In the genomic region with DNA sequence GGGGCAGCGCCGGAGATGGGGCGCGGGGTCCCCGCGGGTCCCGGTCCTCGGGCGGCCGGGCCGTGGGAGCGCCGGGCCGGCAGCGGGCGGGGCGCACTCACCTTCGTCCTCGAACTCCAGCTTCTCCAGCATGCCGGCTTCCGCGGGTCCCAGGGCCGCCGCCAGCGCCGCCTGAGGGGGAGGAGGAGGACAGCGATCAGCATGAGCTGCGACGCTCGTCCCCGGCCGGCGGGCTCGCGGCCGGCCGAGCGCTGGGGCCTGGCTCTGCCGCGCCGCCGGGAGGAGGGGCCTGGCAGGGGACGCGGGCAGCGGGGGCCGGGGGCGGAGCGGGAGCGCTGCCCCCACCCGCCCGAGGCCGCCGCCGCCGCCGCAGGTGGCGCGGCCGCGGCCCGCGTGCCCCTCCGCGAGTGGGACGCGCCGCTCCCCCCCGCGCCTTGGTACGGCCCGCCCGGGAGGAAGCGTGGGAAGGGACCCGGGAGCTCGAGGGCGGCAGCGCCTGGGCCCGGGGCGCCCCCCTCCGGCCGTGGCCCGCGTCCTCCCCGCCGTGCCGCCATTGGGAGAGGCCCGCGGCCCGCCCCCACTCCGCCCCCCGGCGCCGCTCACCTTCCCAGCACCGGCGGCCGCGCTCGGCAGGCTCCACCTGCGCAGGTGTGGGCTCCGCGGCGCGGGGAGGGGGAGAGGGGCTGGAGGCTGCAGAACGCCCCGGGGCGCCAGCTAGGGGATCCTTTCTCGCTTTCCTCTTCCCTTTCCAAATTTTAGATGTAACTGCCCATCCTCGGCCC, we compare ENCODE assay signal across 1 cellular context.
TF ChIP-seq lines count a peak whose summit lies in the region.

No MANE protein-coding gene starts in this region.

TF ChIP-seq in K562, 482 proteins besides CTCF, POLR2A, EP300 and RAD21 (continued from another document and continues in another):
- TF ChIP-seq, protein P1, sequence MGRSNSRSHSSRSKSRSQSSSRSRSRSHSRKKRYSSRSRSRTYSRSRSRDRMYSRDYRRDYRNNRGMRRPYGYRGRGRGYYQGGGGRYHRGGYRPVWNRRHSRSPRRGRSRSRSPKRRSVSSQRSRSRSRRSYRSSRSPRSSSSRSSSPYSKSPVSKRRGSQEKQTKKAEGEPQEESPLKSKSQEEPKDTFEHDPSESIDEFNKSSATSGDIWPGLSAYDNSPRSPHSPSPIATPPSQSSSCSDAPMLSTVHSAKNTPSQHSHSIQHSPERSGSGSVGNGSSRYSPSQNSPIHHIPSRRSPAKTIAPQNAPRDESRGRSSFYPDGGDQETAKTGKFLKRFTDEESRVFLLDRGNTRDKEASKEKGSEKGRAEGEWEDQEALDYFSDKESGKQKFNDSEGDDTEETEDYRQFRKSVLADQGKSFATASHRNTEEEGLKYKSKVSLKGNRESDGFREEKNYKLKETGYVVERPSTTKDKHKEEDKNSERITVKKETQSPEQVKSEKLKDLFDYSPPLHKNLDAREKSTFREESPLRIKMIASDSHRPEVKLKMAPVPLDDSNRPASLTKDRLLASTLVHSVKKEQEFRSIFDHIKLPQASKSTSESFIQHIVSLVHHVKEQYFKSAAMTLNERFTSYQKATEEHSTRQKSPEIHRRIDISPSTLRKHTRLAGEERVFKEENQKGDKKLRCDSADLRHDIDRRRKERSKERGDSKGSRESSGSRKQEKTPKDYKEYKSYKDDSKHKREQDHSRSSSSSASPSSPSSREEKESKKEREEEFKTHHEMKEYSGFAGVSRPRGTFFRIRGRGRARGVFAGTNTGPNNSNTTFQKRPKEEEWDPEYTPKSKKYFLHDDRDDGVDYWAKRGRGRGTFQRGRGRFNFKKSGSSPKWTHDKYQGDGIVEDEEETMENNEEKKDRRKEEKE (IDR thresholded peaks at IDR 0.05; ENCODE audit: borderline replicate concordance in 1 of 2, control insufficient read depth in 1 of 2, low read depth in 2 of 2, low read length in 1 of 2): no peak
- TF ChIP-seq ARID1B (IDR thresholded peaks at IDR 0.05): no peak
- TF ChIP-seq, protein P2, sequence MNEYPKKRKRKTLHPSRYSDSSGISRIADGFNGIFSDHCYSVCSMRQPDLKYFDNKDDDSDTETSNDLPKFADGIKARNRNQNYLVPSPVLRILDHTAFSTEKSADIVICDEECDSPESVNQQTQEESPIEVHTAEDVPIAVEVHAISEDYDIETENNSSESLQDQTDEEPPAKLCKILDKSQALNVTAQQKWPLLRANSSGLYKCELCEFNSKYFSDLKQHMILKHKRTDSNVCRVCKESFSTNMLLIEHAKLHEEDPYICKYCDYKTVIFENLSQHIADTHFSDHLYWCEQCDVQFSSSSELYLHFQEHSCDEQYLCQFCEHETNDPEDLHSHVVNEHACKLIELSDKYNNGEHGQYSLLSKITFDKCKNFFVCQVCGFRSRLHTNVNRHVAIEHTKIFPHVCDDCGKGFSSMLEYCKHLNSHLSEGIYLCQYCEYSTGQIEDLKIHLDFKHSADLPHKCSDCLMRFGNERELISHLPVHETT (CRISPR knock-in tag; conservative IDR thresholded peaks at IDR 0.05 in 1 of 2, IDR thresholded peaks at IDR 0.05 in 1 of 2): peak in 1 of 2 experiments; percentile 63; a peak in 2 of 4 replicates
- TF ChIP-seq, protein P3, sequence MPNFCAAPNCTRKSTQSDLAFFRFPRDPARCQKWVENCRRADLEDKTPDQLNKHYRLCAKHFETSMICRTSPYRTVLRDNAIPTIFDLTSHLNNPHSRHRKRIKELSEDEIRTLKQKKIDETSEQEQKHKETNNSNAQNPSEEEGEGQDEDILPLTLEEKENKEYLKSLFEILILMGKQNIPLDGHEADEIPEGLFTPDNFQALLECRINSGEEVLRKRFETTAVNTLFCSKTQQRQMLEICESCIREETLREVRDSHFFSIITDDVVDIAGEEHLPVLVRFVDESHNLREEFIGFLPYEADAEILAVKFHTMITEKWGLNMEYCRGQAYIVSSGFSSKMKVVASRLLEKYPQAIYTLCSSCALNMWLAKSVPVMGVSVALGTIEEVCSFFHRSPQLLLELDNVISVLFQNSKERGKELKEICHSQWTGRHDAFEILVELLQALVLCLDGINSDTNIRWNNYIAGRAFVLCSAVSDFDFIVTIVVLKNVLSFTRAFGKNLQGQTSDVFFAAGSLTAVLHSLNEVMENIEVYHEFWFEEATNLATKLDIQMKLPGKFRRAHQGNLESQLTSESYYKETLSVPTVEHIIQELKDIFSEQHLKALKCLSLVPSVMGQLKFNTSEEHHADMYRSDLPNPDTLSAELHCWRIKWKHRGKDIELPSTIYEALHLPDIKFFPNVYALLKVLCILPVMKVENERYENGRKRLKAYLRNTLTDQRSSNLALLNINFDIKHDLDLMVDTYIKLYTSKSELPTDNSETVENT (CRISPR knock-in tag; IDR thresholded peaks at IDR 0.05): 0 out of 2 replicates have a peak, but pooled peaks have one; percentile 2
- TF ChIP-seq POLR2G (IDR thresholded peaks at IDR 0.05; ENCODE audit: low read depth, low read length): peak; percentile 76
- no peak for TF ChIP-seq CAMTA2 (CRISPR knock-in tag; conservative IDR thresholded peaks at IDR 0.05)
- no peak for TF ChIP-seq MCM5 (IDR thresholded peaks at IDR 0.05; ENCODE audit: low read depth)
- TF ChIP-seq ZNF766 (CRISPR knock-in tag; conservative IDR thresholded peaks at IDR 0.05): no peak
- TF ChIP-seq, protein P4, sequence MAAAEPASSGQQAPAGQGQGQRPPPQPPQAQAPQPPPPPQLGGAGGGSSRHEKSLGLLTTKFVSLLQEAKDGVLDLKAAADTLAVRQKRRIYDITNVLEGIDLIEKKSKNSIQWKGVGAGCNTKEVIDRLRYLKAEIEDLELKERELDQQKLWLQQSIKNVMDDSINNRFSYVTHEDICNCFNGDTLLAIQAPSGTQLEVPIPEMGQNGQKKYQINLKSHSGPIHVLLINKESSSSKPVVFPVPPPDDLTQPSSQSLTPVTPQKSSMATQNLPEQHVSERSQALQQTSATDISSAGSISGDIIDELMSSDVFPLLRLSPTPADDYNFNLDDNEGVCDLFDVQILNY (CRISPR knock-in tag; IDR thresholded peaks at IDR 0.05): no peak
- no peak for TF ChIP-seq SNIP1 (IDR thresholded peaks at IDR 0.05; ENCODE audit: low read depth)
- TF ChIP-seq GTF2F1 (IDR thresholded peaks at IDR 0.05; ENCODE audit: low read depth, low read length): 0 out of 2 replicates have a peak, but pooled peaks have one; percentile 63
- TF ChIP-seq ZNF253 (CRISPR knock-in tag; conservative IDR thresholded peaks at IDR 0.05): no peak
- TF ChIP-seq, protein P5, sequence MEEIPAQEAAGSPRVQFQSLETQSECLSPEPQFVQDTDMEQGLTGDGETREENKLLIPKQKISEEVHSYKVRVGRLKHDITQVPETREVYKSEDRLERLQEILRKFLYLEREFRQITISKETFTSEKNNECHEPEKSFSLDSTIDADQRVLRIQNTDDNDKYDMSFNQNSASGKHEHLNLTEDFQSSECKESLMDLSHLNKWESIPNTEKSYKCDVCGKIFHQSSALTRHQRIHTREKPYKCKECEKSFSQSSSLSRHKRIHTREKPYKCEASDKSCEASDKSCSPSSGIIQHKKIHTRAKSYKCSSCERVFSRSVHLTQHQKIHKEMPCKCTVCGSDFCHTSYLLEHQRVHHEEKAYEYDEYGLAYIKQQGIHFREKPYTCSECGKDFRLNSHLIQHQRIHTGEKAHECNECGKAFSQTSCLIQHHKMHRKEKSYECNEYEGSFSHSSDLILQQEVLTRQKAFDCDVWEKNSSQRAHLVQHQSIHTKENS (CRISPR knock-in tag; IDR thresholded peaks at IDR 0.05): no peak
- TF ChIP-seq, protein P6, sequence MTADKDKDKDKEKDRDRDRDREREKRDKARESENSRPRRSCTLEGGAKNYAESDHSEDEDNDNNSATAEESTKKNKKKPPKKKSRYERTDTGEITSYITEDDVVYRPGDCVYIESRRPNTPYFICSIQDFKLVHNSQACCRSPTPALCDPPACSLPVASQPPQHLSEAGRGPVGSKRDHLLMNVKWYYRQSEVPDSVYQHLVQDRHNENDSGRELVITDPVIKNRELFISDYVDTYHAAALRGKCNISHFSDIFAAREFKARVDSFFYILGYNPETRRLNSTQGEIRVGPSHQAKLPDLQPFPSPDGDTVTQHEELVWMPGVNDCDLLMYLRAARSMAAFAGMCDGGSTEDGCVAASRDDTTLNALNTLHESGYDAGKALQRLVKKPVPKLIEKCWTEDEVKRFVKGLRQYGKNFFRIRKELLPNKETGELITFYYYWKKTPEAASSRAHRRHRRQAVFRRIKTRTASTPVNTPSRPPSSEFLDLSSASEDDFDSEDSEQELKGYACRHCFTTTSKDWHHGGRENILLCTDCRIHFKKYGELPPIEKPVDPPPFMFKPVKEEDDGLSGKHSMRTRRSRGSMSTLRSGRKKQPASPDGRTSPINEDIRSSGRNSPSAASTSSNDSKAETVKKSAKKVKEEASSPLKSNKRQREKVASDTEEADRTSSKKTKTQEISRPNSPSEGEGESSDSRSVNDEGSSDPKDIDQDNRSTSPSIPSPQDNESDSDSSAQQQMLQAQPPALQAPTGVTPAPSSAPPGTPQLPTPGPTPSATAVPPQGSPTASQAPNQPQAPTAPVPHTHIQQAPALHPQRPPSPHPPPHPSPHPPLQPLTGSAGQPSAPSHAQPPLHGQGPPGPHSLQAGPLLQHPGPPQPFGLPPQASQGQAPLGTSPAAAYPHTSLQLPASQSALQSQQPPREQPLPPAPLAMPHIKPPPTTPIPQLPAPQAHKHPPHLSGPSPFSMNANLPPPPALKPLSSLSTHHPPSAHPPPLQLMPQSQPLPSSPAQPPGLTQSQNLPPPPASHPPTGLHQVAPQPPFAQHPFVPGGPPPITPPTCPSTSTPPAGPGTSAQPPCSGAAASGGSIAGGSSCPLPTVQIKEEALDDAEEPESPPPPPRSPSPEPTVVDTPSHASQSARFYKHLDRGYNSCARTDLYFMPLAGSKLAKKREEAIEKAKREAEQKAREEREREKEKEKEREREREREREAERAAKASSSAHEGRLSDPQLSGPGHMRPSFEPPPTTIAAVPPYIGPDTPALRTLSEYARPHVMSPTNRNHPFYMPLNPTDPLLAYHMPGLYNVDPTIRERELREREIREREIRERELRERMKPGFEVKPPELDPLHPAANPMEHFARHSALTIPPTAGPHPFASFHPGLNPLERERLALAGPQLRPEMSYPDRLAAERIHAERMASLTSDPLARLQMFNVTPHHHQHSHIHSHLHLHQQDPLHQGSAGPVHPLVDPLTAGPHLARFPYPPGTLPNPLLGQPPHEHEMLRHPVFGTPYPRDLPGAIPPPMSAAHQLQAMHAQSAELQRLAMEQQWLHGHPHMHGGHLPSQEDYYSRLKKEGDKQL (CRISPR knock-in tag; IDR thresholded peaks at IDR 0.05; ENCODE audit: borderline replicate concordance): no peak
- TF ChIP-seq, protein P7, sequence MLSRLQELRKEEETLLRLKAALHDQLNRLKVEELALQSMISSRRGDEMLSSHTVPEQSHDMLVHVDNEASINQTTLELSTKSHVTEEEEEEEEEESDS (CRISPR knock-in tag; IDR thresholded peaks at IDR 0.05): no peak
- no peak for TF ChIP-seq HLTF (IDR thresholded peaks at IDR 0.05)
- TF ChIP-seq, protein P8, sequence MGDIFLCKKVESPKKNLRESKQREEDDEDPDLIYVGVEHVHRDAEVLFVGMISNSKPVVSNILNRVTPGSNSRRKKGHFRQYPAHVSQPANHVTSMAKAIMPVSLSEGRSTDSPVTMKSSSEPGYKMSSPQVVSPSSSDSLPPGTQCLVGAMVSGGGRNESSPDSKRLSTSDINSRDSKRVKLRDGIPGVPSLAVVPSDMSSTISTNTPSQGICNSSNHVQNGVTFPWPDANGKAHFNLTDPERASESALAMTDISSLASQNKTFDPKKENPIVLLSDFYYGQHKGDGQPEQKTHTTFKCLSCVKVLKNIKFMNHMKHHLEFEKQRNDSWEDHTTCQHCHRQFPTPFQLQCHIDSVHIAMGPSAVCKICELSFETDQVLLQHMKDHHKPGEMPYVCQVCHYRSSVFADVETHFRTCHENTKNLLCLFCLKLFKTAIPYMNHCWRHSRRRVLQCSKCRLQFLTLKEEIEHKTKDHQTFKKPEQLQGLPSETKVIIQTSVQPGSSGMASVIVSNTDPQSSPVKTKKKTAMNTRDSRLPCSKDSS (IDR thresholded peaks at IDR 0.05; ENCODE audit: low read depth, partially characterized antibody): no peak
- no peak for TF ChIP-seq POLR3G (IDR thresholded peaks at IDR 0.05; ENCODE audit: extremely low read depth, insufficient read length, insufficient replicate concordance)
- no peak for TF ChIP-seq BACH1 (tag; IDR thresholded peaks at IDR 0.05)
- TF ChIP-seq NONO (IDR thresholded peaks at IDR 0.05; ENCODE audit: low read depth in 2 of 2, low read length in 1 of 2): peak in 1 of 2 experiments; percentile 97; a peak in 2 of 4 replicates
- peak; percentile 39; the same call in 1 of the 2 replicates for TF ChIP-seq ZNF263 (CRISPR knock-in tag; IDR thresholded peaks at IDR 0.05; ENCODE audit: borderline replicate concordance)
- no peak for TF ChIP-seq TGIF2 (CRISPR knock-in tag; IDR thresholded peaks at IDR 0.05)
- no peak for TF ChIP-seq FOS (IDR thresholded peaks at IDR 0.05; ENCODE audit: extremely low read depth, insufficient read length)
- TF ChIP-seq, protein P9, sequence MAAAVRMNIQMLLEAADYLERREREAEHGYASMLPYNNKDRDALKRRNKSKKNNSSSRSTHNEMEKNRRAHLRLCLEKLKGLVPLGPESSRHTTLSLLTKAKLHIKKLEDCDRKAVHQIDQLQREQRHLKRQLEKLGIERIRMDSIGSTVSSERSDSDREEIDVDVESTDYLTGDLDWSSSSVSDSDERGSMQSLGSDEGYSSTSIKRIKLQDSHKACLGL (CRISPR knock-in tag; IDR thresholded peaks at IDR 0.05; ENCODE audit: borderline replicate concordance, poor library complexity, severe bottlenecking): no peak
- no peak for TF ChIP-seq CREB1 (IDR thresholded peaks at IDR 0.05)
- no peak for TF ChIP-seq CREB1 (CRISPR knock-in tag; IDR thresholded peaks at IDR 0.05)
- peak; percentile 64 for TF ChIP-seq GABPA (tag; conservative IDR thresholded peaks at IDR 0.05; ENCODE audit: low read depth)
- no peak for TF ChIP-seq ZFPM2 (CRISPR knock-in tag; IDR thresholded peaks at IDR 0.05)
- TF ChIP-seq ASH1L (IDR thresholded peaks at IDR 0.05; ENCODE audit: borderline replicate concordance, low read depth, partially characterized antibody): no peak
- peak; percentile 52; the same call in 1 of the 2 replicates for TF ChIP-seq SMAD4 (CRISPR knock-in tag; conservative IDR thresholded peaks at IDR 0.05)
- no peak for TF ChIP-seq E2F3 (CRISPR knock-in tag; IDR thresholded peaks at IDR 0.05)
- peak; percentile 50 for TF ChIP-seq HCFC1 (IDR thresholded peaks at IDR 0.05; ENCODE audit: low read depth, low read length)
- peak; percentile 50; the same call in 1 of the 2 replicates for TF ChIP-seq PHF8 (IDR thresholded peaks at IDR 0.05; ENCODE audit: borderline replicate concordance, low read length)
- no peak for TF ChIP-seq ZSCAN32 (CRISPR knock-in tag; IDR thresholded peaks at IDR 0.05)
- no peak for TF ChIP-seq PML (IDR thresholded peaks at IDR 0.05; ENCODE audit: low read length)
- TF ChIP-seq, protein P10, sequence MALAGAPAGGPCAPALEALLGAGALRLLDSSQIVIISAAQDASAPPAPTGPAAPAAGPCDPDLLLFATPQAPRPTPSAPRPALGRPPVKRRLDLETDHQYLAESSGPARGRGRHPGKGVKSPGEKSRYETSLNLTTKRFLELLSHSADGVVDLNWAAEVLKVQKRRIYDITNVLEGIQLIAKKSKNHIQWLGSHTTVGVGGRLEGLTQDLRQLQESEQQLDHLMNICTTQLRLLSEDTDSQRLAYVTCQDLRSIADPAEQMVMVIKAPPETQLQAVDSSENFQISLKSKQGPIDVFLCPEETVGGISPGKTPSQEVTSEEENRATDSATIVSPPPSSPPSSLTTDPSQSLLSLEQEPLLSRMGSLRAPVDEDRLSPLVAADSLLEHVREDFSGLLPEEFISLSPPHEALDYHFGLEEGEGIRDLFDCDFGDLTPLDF (CRISPR knock-in tag; IDR thresholded peaks at IDR 0.05): no peak
- TF ChIP-seq TEAD4 (IDR thresholded peaks at IDR 0.05; ENCODE audit: low read length): no peak
- TF ChIP-seq TEAD4 (CRISPR knock-in tag; IDR thresholded peaks at IDR 0.05; ENCODE audit: borderline replicate concordance): no peak
- no peak for TF ChIP-seq FOXP1 (CRISPR knock-in tag; IDR thresholded peaks at IDR 0.05)
